ENCODE assay signal across 8 cellular contexts in the genomic region with DNA sequence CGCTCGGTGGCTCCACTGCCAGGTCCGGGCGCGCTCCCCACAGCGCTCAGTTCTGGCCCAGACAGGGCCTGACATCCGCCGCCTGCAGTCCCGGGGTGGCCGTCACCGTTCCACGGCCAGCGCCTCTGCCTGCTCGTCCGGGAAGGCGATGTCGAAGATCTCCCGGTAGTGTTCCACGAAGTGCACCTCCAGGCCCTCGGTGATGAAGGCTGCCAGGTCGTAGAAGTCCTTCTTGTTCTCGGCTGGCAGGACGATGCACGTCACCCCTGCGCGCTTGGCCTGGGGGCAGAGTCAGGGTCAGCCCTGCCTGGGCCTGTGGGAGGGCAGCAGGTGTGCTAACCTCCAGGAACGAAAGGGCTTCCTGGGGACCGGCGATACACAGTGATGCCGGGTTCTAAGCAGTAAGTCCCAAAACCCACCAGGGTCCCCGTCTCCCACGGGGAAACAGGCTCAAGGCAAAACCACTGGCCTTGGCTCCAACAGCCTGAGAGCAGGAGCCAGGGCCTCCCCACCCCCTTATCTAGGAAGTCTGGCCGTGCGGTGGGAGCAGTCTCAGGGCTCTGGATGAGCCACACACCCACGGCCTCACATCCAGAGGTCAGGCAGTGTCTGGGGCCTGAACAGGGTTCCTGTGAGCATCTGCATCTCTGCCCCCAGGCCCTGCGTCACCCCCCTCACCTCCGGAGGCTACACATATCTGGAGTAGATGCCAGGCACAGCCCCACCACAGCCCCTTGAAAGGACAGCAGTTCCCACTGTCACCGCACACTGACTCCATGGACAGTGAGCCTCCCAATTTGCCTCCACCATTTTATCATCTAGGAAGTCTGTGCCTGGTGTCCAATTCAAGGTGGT. TPM values are rescaled to one million over a fixed set of nuclear protein-coding genes. Genes with fewer than 3 reads are reported as not detected.
DNase-seq lines count a peak whose midpoint lies in the region; ATAC-seq and TF ChIP-seq lines count a peak whose summit lies in the region.

No MANE protein-coding gene starts in this region.

- H3K36me3 ChIP-seq in right atrium auricular region = peaks cover 57% of the 10 kb centered on the region
- H3K36me3 ChIP-seq in stomach smooth muscle (ENCODE audit: control insufficient read depth in 2 of 2, insufficient read depth in 2 of 2, low read length in 2 of 2) = peaks cover 40 to 44% of the 10 kb centered on the region in 2 donors

- TF ChIP-seq CTCF in right atrium auricular region (IDR thresholded peaks at IDR 0.05) = no peak

- H3K27ac ChIP-seq in right atrium auricular region = peak overlapping the region; percentile 79 to 95
- peak overlapping the region; percentile 24 for H3K27ac ChIP-seq in stomach smooth muscle (ENCODE audit: low read length)

- peak overlapping the region in 1 of 2 donors; percentile 22 for H3K9ac ChIP-seq in stomach smooth muscle (ENCODE audit: low read length in 2 of 2)

- peak overlapping the region; percentile 67 to 78 for H3K4me3 ChIP-seq in right atrium auricular region
- H3K4me3 ChIP-seq in stomach smooth muscle (ENCODE audit: low read length in 2 of 2) = peak overlapping the region in 1 of 2 donors; percentile 92

- no peak for ATAC-seq in GM18519 (IDR thresholded peaks at IDR 0.05; ENCODE audit: low FRiP score, unreplicated experiment)
- no peak for ATAC-seq in HG02884 (IDR thresholded peaks at IDR 0.05; ENCODE audit: unreplicated experiment)

- H3K27me3 ChIP-seq in right atrium auricular region = no peaks in the 10 kb centered on the region
- H3K27me3 ChIP-seq in stomach smooth muscle (ENCODE audit: control insufficient read depth in 1 of 2, insufficient read depth in 2 of 2, low read length in 2 of 2) = no peaks in the 10 kb centered on the region

- H3K4me1 ChIP-seq in right atrium auricular region = peaks cover 0 to 29% of the 10 kb centered on the region in 2 donors
- peaks cover 34% of the 10 kb centered on the region for H3K4me1 ChIP-seq in stomach smooth muscle (ENCODE audit: control insufficient read depth, insufficient read depth, low read length)

- DNase-seq in activated CD4-positive, alpha-beta T cell treated with anti-CD3 and anti-CD28 coated beads for 48 hours = peak; percentile 53
- no peak for DNase-seq in activated CD4-positive, alpha-beta T cell treated with anti-CD3 and anti-CD28 coated beads, Interleukin-2, amount 50 U/mL, for 4 hours
- peak; percentile 37 to 54 for DNase-seq in activated CD4-positive, alpha-beta T cell treated with anti-CD3 and anti-CD28 coated beads, Interleukin-2, amount 50 U/mL, for 48 hours
- DNase-seq in right atrium auricular region (ENCODE audit: low spot score) (no peak), KG1 (lab: John Stamatoyannopoulos, UW) (no peak)

- H3K9me3 ChIP-seq in right atrium auricular region (no peaks in the 10 kb centered on the region), stomach smooth muscle (ENCODE audit: control insufficient read depth in 2 of 2, low read length in 2 of 2) (no peaks in the 10 kb centered on the region)

RNA-seq across cellular contexts. Expression of a gene that starts 2.1 kb away (rescaled TPM):
- total RNA-seq in right atrium auricular region = 100 to 1,000 TPM; 222 to 483 TPM

RNA-seq across cellular contexts. Expression of a gene that starts 11.3 kb away (rescaled TPM):
- total RNA-seq in right atrium auricular region = 10 to 100 TPM; 10.3 to 12.6 TPM

RNA-seq across cellular contexts. Expression of a gene that starts 11.8 kb away (rescaled TPM):
- total RNA-seq in right atrium auricular region = 10 to 100 TPM; 87.7 to 98.8 TPM

RNA-seq across cellular contexts. Expression of a gene that starts 27.8 kb away (rescaled TPM):
- 10 to 100 TPM; 65.0 to 65.4 TPM for total RNA-seq in right atrium auricular region

RNA-seq across cellular contexts. Expression of a gene that starts 28.3 kb away (rescaled TPM):
- not detected for total RNA-seq in right atrium auricular region

Comparison
In these comparisons a context has a peak if more than half of its experiments do, and no peak if none do; other contexts are left out.
1. DNase-seq: peak in activated CD4-positive, alpha-beta T cell treated with anti-CD3 and anti-CD28 coated beads for 48 hours (single experiment) and activated CD4-positive, alpha-beta T cell treated with anti-CD3 and anti-CD28 coated beads, Interleukin-2, amount 50 U/mL, for 48 hours (2 of 2); none in activated CD4-positive, alpha-beta T cell treated with anti-CD3 and anti-CD28 coated beads, Interleukin-2, amount 50 U/mL, for 4 hours (0 of 2), right atrium auricular region (single experiment) and KG1 (single experiment).